ENCODE assay signal across 24 cellular contexts in the genomic region with DNA sequence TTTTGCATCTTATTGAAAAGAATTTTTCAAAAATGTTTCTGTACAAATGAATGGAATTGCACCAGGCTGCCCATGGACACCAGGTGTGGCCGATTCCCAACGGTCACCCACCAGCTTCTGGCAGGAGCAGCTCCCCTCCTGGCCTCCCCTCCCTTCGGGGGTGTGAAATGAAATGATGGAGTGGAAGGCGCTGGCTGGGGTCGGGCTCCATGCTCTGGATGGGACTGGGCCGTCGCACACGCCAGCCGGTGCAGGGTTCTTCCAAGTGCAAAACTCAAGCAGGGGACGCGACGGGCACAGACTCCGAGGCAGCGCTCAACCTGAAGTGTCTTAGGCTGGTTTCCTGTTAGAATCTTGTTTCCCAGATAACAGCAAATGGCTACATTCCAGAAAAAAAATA. TPM values are rescaled to one million over a fixed set of nuclear protein-coding genes. Genes with fewer than 3 reads are reported as not detected.
"Had no signal": no experiment of that assay in that cellular context is flagged by ENCODE, and none has a peak within 500 bp of the region (broad histone marks: within the 10 kb centered on the region; RNA-seq: fewer than 3 reads in every experiment).

No MANE protein-coding gene starts in this region.

- H3K9me3 Mint-ChIP-seq: activated CD4-positive, alpha-beta T cell treated with anti-CD3 and anti-CD28 coated beads, Interleukin-2, amount 10 ng/mL, durations not matched to agents 24 days and 14 days; activated naive CD4-positive, alpha-beta T cell treated with anti-CD3 and anti-CD28 coated beads, Interleukin-2, amount 10 ng/mL, durations not matched to agents 7 days and 5 days; activated naive CD8-positive, alpha-beta T cell treated with anti-CD3 and anti-CD28 coated beads, Interleukin-2, amount 50 U/mL, for 24 hours; brain; central memory CD8-positive, alpha-beta T cell; immature natural killer cell; natural killer cell had no signal

- H3K27ac ChIP-seq: colonic mucosa, gastrocnemius medialis, heart left ventricle, tibial artery had no signal

- H3K4me1 ChIP-seq: colonic mucosa, gastrocnemius medialis, heart left ventricle, tibial artery had no signal

- H3K27me3 Mint-ChIP-seq: activated CD4-positive, alpha-beta T cell treated with anti-CD3 and anti-CD28 coated beads, Interleukin-2, amount 10 ng/mL, durations not matched to agents 24 days and 14 days; activated naive CD4-positive, alpha-beta T cell treated with anti-CD3 and anti-CD28 coated beads, Interleukin-2, amount 10 ng/mL, durations not matched to agents 7 days and 5 days; activated naive CD8-positive, alpha-beta T cell treated with anti-CD3 and anti-CD28 coated beads, Interleukin-2, amount 50 U/mL, for 24 hours; brain; central memory CD8-positive, alpha-beta T cell; progenitor cell of endocrine pancreas had no signal

- ATAC-seq: activated CD8-positive, alpha-beta T cell treated with anti-CD3 and anti-CD28 coated beads, Interleukin-2, amount 10 ng/mL, durations not matched to agents 7 days and 5 days; activated naive CD8-positive, alpha-beta T cell treated with anti-CD3 and anti-CD28 coated beads, Interleukin-2, amount 50 U/mL, for 24 hours; natural killer cell; stimulated activated naive CD8-positive, alpha-beta T cell treated with anti-CD3 and anti-CD28 coated beads, Interleukin-15, Interleukin-2, amounts not matched to agents 100 U/mL and 50 U/mL, for 24 hours had no signal

- H3K4me3 ChIP-seq: colonic mucosa, gastrocnemius medialis, heart left ventricle, tibial artery had no signal

- H3K4me3 Mint-ChIP-seq: activated CD4-positive, alpha-beta T cell treated with anti-CD3 and anti-CD28 coated beads, Interleukin-2, amount 10 ng/mL, durations not matched to agents 24 days and 14 days; activated CD8-positive, alpha-beta T cell treated with anti-CD3 and anti-CD28 coated beads, Interleukin-2, amount 10 ng/mL, durations not matched to agents 7 days and 5 days; activated naive CD4-positive, alpha-beta T cell treated with anti-CD3 and anti-CD28 coated beads, Interleukin-2, amount 10 ng/mL, durations not matched to agents 7 days and 5 days; activated naive CD8-positive, alpha-beta T cell treated with anti-CD3 and anti-CD28 coated beads, Interleukin-2, amount 50 U/mL, for 24 hours; brain; central memory CD8-positive, alpha-beta T cell; immature natural killer cell; natural killer cell had no signal

- H3K27me3 ChIP-seq: colonic mucosa, gastrocnemius medialis, heart left ventricle, tibial artery had no signal

- H3K9me3 ChIP-seq: colonic mucosa, gastrocnemius medialis, heart left ventricle, tibial artery had no signal

- H3K4me1 Mint-ChIP-seq: activated CD4-positive, alpha-beta T cell treated with anti-CD3 and anti-CD28 coated beads, Interleukin-2, amount 10 ng/mL, durations not matched to agents 24 days and 14 days; activated naive CD4-positive, alpha-beta T cell treated with anti-CD3 and anti-CD28 coated beads, Interleukin-2, amount 10 ng/mL, durations not matched to agents 7 days and 5 days; activated naive CD8-positive, alpha-beta T cell treated with anti-CD3 and anti-CD28 coated beads, Interleukin-2, amount 50 U/mL, for 24 hours; brain had no signal

- DNase-seq: activated CD4-positive, alpha-beta T cell treated with anti-CD3 and anti-CD28 coated beads, Interleukin-2, amount 10 ng/mL, durations not matched to agents 24 days and 14 days; activated CD8-positive, alpha-beta T cell treated with anti-CD3 and anti-CD28 coated beads, Interleukin-2, amount 10 ng/mL, durations not matched to agents 7 days and 5 days; activated effector memory CD4-positive, alpha-beta T cell treated with Interleukin-2 at 50 U/mL for 16 hours; activated naive CD4-positive, alpha-beta T cell treated with anti-CD3 and anti-CD28 coated beads, Interleukin-2, amount 10 ng/mL, durations not matched to agents 7 days and 5 days; activated naive CD8-positive, alpha-beta T cell treated with anti-CD3 and anti-CD28 coated beads, Interleukin-2, amount 50 U/mL, for 24 hours; activated T-cell treated with anti-CD3 and anti-CD28 coated beads, Interleukin-2, amount 50 U/mL, for 48 hours; anterior cingulate cortex; colonic mucosa; erythroblast; gastrocnemius medialis; heart left ventricle; immature natural killer cell; natural killer cell; occipital lobe; stimulated activated CD4-positive, alpha-beta T cell treated with anti-CD3 and anti-CD28 coated beads, Interleukin-2, amount 100 ng/mL, for 24 hours; stimulated activated naive CD8-positive, alpha-beta T cell treated with anti-CD3 and anti-CD28 coated beads, Interleukin-15, Interleukin-2, amounts not matched to agents 100 U/mL and 50 U/mL, for 24 hours; substantia nigra; T-helper 1 cell; tibial artery had no signal

- H3K36me3 Mint-ChIP-seq: natural killer cell had no signal

- H3K27ac Mint-ChIP-seq: activated CD4-positive, alpha-beta T cell treated with anti-CD3 and anti-CD28 coated beads, Interleukin-2, amount 10 ng/mL, durations not matched to agents 24 days and 14 days; activated CD8-positive, alpha-beta T cell treated with anti-CD3 and anti-CD28 coated beads, Interleukin-2, amount 10 ng/mL, durations not matched to agents 7 days and 5 days; activated naive CD4-positive, alpha-beta T cell treated with anti-CD3 and anti-CD28 coated beads, Interleukin-2, amount 10 ng/mL, durations not matched to agents 7 days and 5 days; activated naive CD8-positive, alpha-beta T cell treated with anti-CD3 and anti-CD28 coated beads, Interleukin-2, amount 50 U/mL, for 24 hours; natural killer cell; progenitor cell of endocrine pancreas had no signal

RNA-seq across cellular contexts. Expression of a gene that starts 22.1 kb away (rescaled TPM):
- total RNA-seq: activated CD4-positive, alpha-beta T cell treated with anti-CD3 and anti-CD28 coated beads, Interleukin-2, amount 10 ng/mL, durations not matched to agents 24 days and 14 days; activated CD8-positive, alpha-beta T cell treated with anti-CD3 and anti-CD28 coated beads, Interleukin-2, amount 10 ng/mL, durations not matched to agents 7 days and 5 days; colonic mucosa; gastrocnemius medialis; heart left ventricle; lower leg skin; natural killer cell; occipital lobe; progenitor cell of endocrine pancreas; urinary bladder had no signal
- polyA plus RNA-seq: heart left ventricle, urinary bladder had no signal
